In the genomic region with DNA sequence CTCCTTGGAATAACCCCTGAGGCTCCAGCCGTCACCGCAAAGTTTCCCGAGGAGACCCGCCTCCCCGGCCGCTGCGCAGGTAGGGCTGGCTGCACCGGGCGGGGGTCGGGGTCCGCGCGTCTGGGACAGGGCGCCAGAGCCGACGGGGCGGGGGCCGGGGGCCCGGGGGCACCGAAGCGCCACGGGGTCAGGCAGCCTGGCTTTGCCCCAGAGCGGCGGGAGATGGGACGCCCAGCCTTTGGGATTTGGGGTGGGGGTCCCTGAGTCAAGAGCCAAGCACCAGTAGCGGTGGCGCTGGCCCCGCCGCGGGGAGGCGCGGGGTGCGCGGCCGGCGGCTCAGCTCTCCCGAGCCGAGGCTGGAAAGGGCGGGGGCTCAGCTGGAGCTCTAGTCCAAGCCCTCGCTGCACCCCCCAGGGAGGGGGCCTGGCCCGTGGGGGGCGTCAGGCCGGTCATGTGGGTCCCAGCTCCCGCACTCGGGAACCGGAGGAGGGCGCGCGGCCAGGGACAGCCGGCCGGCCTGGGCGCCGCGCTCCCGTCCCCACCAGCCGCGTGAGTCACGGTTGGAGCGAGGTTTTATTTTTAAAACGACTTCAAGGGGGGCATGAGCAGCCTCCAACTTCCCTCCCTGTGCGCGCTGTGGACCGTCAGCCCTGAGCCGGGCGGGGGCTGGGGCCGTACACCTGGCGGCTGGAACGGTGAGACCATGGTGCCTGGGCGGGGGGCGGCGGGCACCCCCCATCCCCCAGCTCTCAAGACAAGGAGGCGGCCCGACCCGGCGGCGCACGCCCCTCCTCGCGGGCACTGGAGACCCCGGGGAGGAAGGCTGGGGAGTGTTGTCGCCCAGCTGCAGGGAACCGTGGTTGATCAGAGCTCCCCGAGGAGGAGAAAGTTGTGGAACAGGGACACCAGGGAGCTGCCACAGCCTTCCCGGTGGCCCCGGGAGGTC, we compare ENCODE assay signal across 8 cellular contexts. TPM values are rescaled to one million over a fixed set of nuclear protein-coding genes. Genes with fewer than 3 reads are reported as not detected.
A peak's percentile ranks its signal among the peaks of the same experiment; 100 is the strongest.
DNase-seq lines count a peak whose midpoint lies in the region; ATAC-seq and TF ChIP-seq lines count a peak whose summit lies in the region.

No MANE protein-coding gene starts in this region.

- H3K4me3 ChIP-seq in choroid plexus epithelial cell (ENCODE audit: low read depth, low read length): peak overlapping the region; percentile 41
- H3K4me3 ChIP-seq in lower lobe of right lung: peak overlapping the region; percentile 50
- H3K4me3 ChIP-seq in transverse colon: peak overlapping the region; percentile 12 to 42 (median 34)

- ATAC-seq in lower lobe of right lung (peak; percentile 6 to 28), GM18517 (IDR thresholded peaks at IDR 0.05; ENCODE audit: unreplicated experiment) (no peak), HG02759 (IDR thresholded peaks at IDR 0.05; ENCODE audit: unreplicated experiment) (no peak)

- peaks cover 5% of the 10 kb centered on the region for H3K36me3 Mint-ChIP-seq in Calu3 (ENCODE audit: insufficient read depth, unreplicated experiment)

- H3K4me1 ChIP-seq in lower lobe of right lung: peaks cover 17% of the 10 kb centered on the region
- H3K4me1 ChIP-seq in transverse colon: peaks cover 0 to 21% (median 15%) of the 10 kb centered on the region in 4 donors

- H3K9me3 Mint-ChIP-seq in Calu3 (ENCODE audit: low read depth, unreplicated experiment): no peaks in the 10 kb centered on the region

- H3K27me3 ChIP-seq in lower lobe of right lung (ENCODE audit: low read depth) (peaks cover 49% of the 10 kb centered on the region), transverse colon (peaks cover 50% of the 10 kb centered on the region)

- BruUV-seq in Calu3 (replicated peaks; lab: Mats Ljungman, UMichigan): no TSS peak

- peaks cover 41% of the 10 kb centered on the region for H3K27me3 Mint-ChIP-seq in Calu3 (ENCODE audit: unreplicated experiment)

- no peaks in the 10 kb centered on the region for H3K9me3 ChIP-seq in lower lobe of right lung
- H3K9me3 ChIP-seq in transverse colon: no peaks in the 10 kb centered on the region

- H3K27ac ChIP-seq in lower lobe of right lung (no peak overlapping the region), transverse colon (peak overlapping the region; percentile 11 to 72 (median 47))

- intact Hi-C loops in lower lobe of right lung (cut with DNase I) (no loop called here), transverse colon (cut with DNase I; ENCODE audit: low total_unique reads) (loop anchor here (5.0 kb wide), 1 partner anchor 111 kb away; no protein-coding TSS in a partner anchor), Calu3 (cut with micrococcal nuclease; ENCODE audit: unreplicated experiment) (no loop called here)

- 4% methylated on average over 45 of the region's 85 CpGs; no CpG with 5 or more reads in 1 of the 2 donors for WGBS in transverse colon (ENCODE audit: low coverage in 1 of 2), 2 donors

- H3K4me3 Mint-ChIP-seq in Calu3 (ENCODE audit: low read depth, unreplicated experiment): no peak overlapping the region

- TF ChIP-seq POLR2A in transverse colon (IDR thresholded peaks at IDR 0.05): no peak

- H3K4me1 Mint-ChIP-seq in Calu3 (ENCODE audit: low read depth, unreplicated experiment): no peaks in the 10 kb centered on the region

- in situ Hi-C loops in transverse colon (cut with MboI; ENCODE audit: low pct_ligation_motif_present in 1 of 4, low pct_unique_long_range_greater_than_20kb in 1 of 4, low sequenced_read_pairs in 3 of 4): no loop called here

- TF ChIP-seq CTCF in choroid plexus epithelial cell (conservative IDR thresholded peaks at IDR 0.05; ENCODE audit: low read depth, low read length) (no peak), lower lobe of right lung (IDR thresholded peaks at IDR 0.05) (no peak), transverse colon (IDR thresholded peaks at IDR 0.05) (no peak), Calu3 (IDR thresholded peaks at IDR 0.05; ENCODE audit: unreplicated experiment) (no peak)

- DNase-seq in AG08396 (ENCODE audit: low spot score): peak; percentile 76
- DNase-seq in KG1 (lab: John Stamatoyannopoulos, UW): peak; percentile 25
- DNase-seq in choroid plexus epithelial cell (ENCODE audit: low read depth): peak; percentile 40
- DNase-seq in lower lobe of right lung: no peak
- DNase-seq in transverse colon: no peak
- DNase-seq in Calu3: no peak

- H3K36me3 ChIP-seq in lower lobe of right lung (no peaks in the 10 kb centered on the region), transverse colon (no peaks in the 10 kb centered on the region)

- CTCF ChIA-PET in Calu3 (lab: Charles Lee): interaction anchor here (0.6 kb wide), 2 partner anchors 92 to 150 kb away, joined by 3 read pairs; no protein-coding TSS in a partner anchor

- TF ChIP-seq EP300 in transverse colon (IDR thresholded peaks at IDR 0.05; ENCODE audit: low read depth): no peak

- H3K27ac Mint-ChIP-seq in Calu3 (ENCODE audit: unreplicated experiment): no peak overlapping the region

RNA-seq across cellular contexts. Expression of gene FLRT1, which starts 0.6 kb away (rescaled TPM):
- not detected for total RNA-seq in lower lobe of right lung
- 1 to 10 TPM in 2 of 4 donors, under 1 TPM in 2; 0.32 to 1.4 (median 0.90) TPM for total RNA-seq in transverse colon
- 0.09 and 0.10 TPM in 2 replicates for total RNA-seq in Calu3 (2022)

RNA-seq across cellular contexts. Expression of gene OTUB1, which starts 50.1 kb away (rescaled TPM):
- total RNA-seq in lower lobe of right lung (61.9 TPM), transverse colon (100 to 1,000 TPM in 1 of 4 donors, 10 to 100 TPM in 3; 52.7 to 114 (median 79.4) TPM), Calu3 (2022) (96.9 and 103 TPM in 2 replicates)

Comparison
In these comparisons a context has a peak if more than half of its experiments do, and no peak if none do; other contexts are left out.
1. DNase-seq: peak in AG08396 (single experiment), KG1 (single experiment) and choroid plexus epithelial cell (single experiment); none in lower lobe of right lung (single experiment), transverse colon (single experiment) and Calu3 (single experiment).
2. ATAC-seq: peak in lower lobe of right lung (2 of 2); none in GM18517 (single experiment) and HG02759 (single experiment).
3. Peak in every context shown above with its lines, with median percentiles within 50 percentile points of each other: H3K4me3 ChIP-seq.